8 cellular contexts compared by ENCODE assay signal in genomic region chr3:40310690-40311089, GRCh38. TPM values are rescaled to one million over a fixed set of nuclear protein-coding genes. Genes with fewer than 3 reads are reported as not detected.
A peak's percentile ranks its signal among the peaks of the same experiment; 100 is the strongest.
DNase-seq lines count a peak whose midpoint lies in the region; ATAC-seq and TF ChIP-seq lines count a peak whose summit lies in the region.

No MANE protein-coding gene starts in this region.

- H4K20me1 ChIP-seq in PC-9 (ENCODE audit: insufficient read depth): no peaks in the 10 kb centered on the region

- no peak overlapping the region for H4K8ac ChIP-seq in neuronal stem cell (ENCODE audit: low read depth, low read length)

- DNase-seq in PC-9: no peak
- no peak for DNase-seq in endothelial cell (ENCODE audit: low spot score)
- DNase-seq in neuronal stem cell (ENCODE audit: low spot score): no peak
- DNase-seq in occipital lobe (lab: John Stamatoyannopoulos, UW): no peak
- DNase-seq in activated CD4-positive, CD25-positive, alpha-beta regulatory T cell treated with anti-CD3 and anti-CD28 coated beads, Interleukin-2, amount 50 U/mL, for 72 hours: no peak

- no peak overlapping the region for H3K23ac ChIP-seq in neuronal stem cell (ENCODE audit: low read depth, low read length, poor library complexity)

- TF ChIP-seq CTCF in PC-9 (conservative IDR thresholded peaks at IDR 0.05) (no peak), endothelial cell (IDR thresholded peaks at IDR 0.05; ENCODE audit: unreplicated experiment) (no peak)

- H3K27me3 Mint-ChIP-seq in endothelial cell (ENCODE audit: unreplicated experiment): peaks cover 3% of the 10 kb centered on the region

- BruUV-seq in PC-9 (replicated peaks; lab: Mats Ljungman, UMichigan): no TSS peak

- H3K36me3 ChIP-seq in ES-I3 (ENCODE audit: insufficient read depth, low read length) (peaks cover 8% of the 10 kb centered on the region), PC-9 (ENCODE audit: low read depth) (peaks cover 17% of the 10 kb centered on the region), neuronal stem cell (replicated peaks in 1 of 2; ENCODE audit: control insufficient read depth in 2 of 2, insufficient read depth in 2 of 2, low read length in 2 of 2) (peaks cover 10 to 42% of the 10 kb centered on the region in 2 donors)

- H3K9me2 ChIP-seq in PC-9 (ENCODE audit: insufficient read depth): no peaks in the 10 kb centered on the region

- H2BK15ac ChIP-seq in neuronal stem cell (ENCODE audit: low read length): no peak overlapping the region

- peaks cover 18% of the 10 kb centered on the region for H3K79me2 ChIP-seq in PC-9 (ENCODE audit: low read depth)

- WGBS in neuronal stem cell (ENCODE audit: extremely low coverage in 2 of 2, insufficient read length in 2 of 2, insufficient replicate concordance in 1 of 2), 2 donors: no CpG with 5 or more reads among the region's 6 CpGs

- no peak overlapping the region for H2BK5ac ChIP-seq in neuronal stem cell (ENCODE audit: low read length)

- H4K91ac ChIP-seq in neuronal stem cell (ENCODE audit: low read depth, low read length, poor library complexity): no peak overlapping the region

- peaks cover 23% of the 10 kb centered on the region for H3K36me3 Mint-ChIP-seq in endothelial cell (ENCODE audit: low read depth, unreplicated experiment)

- H3K4me3 ChIP-seq in PC-9 (peak overlapping the region; percentile 93), neuronal stem cell (ENCODE audit: low read length in 2 of 2) (peak overlapping the region; percentile 58 to 84)

- H2AFZ ChIP-seq in PC-9 (peak overlapping the region; percentile 92), neuronal stem cell (ENCODE audit: low read length) (no peak overlapping the region)

- peaks cover 12% of the 10 kb centered on the region for H3K4me1 Mint-ChIP-seq in endothelial cell (ENCODE audit: unreplicated experiment)

- H3K4ac ChIP-seq in neuronal stem cell (ENCODE audit: low read length): no peak overlapping the region

- H3K14ac ChIP-seq in neuronal stem cell (ENCODE audit: low read length): no peak overlapping the region

- H3K4me2 ChIP-seq in PC-9 (peak overlapping the region; percentile 83), neuronal stem cell (ENCODE audit: insufficient read depth, low read length, poor library complexity, severe bottlenecking) (peak overlapping the region; percentile 52)

- ATAC-seq in HG03097 (IDR thresholded peaks at IDR 0.05; ENCODE audit: low FRiP score, unreplicated experiment): no peak
- ATAC-seq in HG03108 (IDR thresholded peaks at IDR 0.05; ENCODE audit: unreplicated experiment): no peak

- intact Hi-C loops in PC-9 (cut with micrococcal nuclease; ENCODE audit: unreplicated experiment): loop anchor here (10.0 kb wide), 2 partner anchors 646 to 896 kb away; no protein-coding TSS in a partner anchor

- no peaks in the 10 kb centered on the region for H3K4me1 ChIP-seq in ES-I3 (ENCODE audit: insufficient read depth, low read length)
- peaks cover 15% of the 10 kb centered on the region; the same call in 1 of the 2 replicates for H3K4me1 ChIP-seq in PC-9 (replicated peaks; ENCODE audit: insufficient read depth)
- peaks cover 3 to 4% of the 10 kb centered on the region in 2 donors for H3K4me1 ChIP-seq in neuronal stem cell (ENCODE audit: control insufficient read depth in 2 of 2, insufficient read depth in 1 of 2, low read depth in 1 of 2, low read length in 2 of 2)

- no peak overlapping the region for H2AK5ac ChIP-seq in neuronal stem cell (ENCODE audit: low read depth, low read length)

- H3K4me3 Mint-ChIP-seq in endothelial cell (ENCODE audit: unreplicated experiment): peak overlapping the region; percentile 99

- no peak overlapping the region for H2BK120ac ChIP-seq in neuronal stem cell (ENCODE audit: low read depth, low read length)

- no peaks in the 10 kb centered on the region for H3K9me3 ChIP-seq in ES-I3 (ENCODE audit: control insufficient read depth, insufficient read depth, low read length)
- no peaks in the 10 kb centered on the region for H3K9me3 ChIP-seq in PC-9 (ENCODE audit: insufficient read depth, low read depth)
- H3K9me3 ChIP-seq in neuronal stem cell (replicated peaks in 1 of 2; ENCODE audit: control insufficient read depth in 2 of 2, insufficient read depth in 1 of 2, low read depth in 1 of 2, low read length in 2 of 2): no peaks in the 10 kb centered on the region

- H3K27me3 ChIP-seq in PC-9 (ENCODE audit: insufficient read depth, low read depth) (no peaks in the 10 kb centered on the region), neuronal stem cell (ENCODE audit: control insufficient read depth in 3 of 3, insufficient read depth in 3 of 3, low read depth in 1 of 3, low read length in 3 of 3) (no peaks in the 10 kb centered on the region)

- H3F3A ChIP-seq in PC-9 (ENCODE audit: insufficient read depth, low read depth): no peaks in the 10 kb centered on the region

- H3K9me3 Mint-ChIP-seq in endothelial cell (ENCODE audit: unreplicated experiment): no peaks in the 10 kb centered on the region

- H3K27ac Mint-ChIP-seq in endothelial cell (ENCODE audit: unreplicated experiment): peak overlapping the region; percentile 98

- no peak overlapping the region for H2BK12ac ChIP-seq in neuronal stem cell (ENCODE audit: low read length)

- CTCF ChIA-PET in PC-9 (lab: Charles Lee): no interaction called here

- H3K18ac ChIP-seq in neuronal stem cell (ENCODE audit: low read length): no peak overlapping the region

- H3K9ac ChIP-seq in ES-I3 (ENCODE audit: low read depth, low read length) (peak overlapping the region; percentile 91), neuronal stem cell (ENCODE audit: low read depth, low read length, poor library complexity) (no peak overlapping the region)

- POLR2A ChIA-PET in PC-9 (lab: Charles Lee; ENCODE audit: unreplicated experiment): no interaction called here

- peaks cover 2% of the 10 kb centered on the region for H3K79me1 ChIP-seq in neuronal stem cell (ENCODE audit: low read depth, low read length)

- H3K27ac ChIP-seq in PC-9 (no peak overlapping the region), neuronal stem cell (replicated peaks; ENCODE audit: low read length) (no peak overlapping the region)

RNA-seq across cellular contexts. Expression of gene EIF1B, which starts 1.2 kb away (rescaled TPM):
- total RNA-seq in PC-9 (2021) (30.9 and 39.9 TPM in 2 replicates), endothelial cell (ENCODE audit: unreplicated experiment) (68.8 TPM), occipital lobe (55.4 TPM)
- polyA plus RNA-seq in neuronal stem cell (2013, experiment 1 of 2): 137 TPM
- 135 TPM for polyA plus RNA-seq in neuronal stem cell (2013, experiment 2 of 2)
